8 cellular contexts compared by ENCODE assay signal in the genomic region with DNA sequence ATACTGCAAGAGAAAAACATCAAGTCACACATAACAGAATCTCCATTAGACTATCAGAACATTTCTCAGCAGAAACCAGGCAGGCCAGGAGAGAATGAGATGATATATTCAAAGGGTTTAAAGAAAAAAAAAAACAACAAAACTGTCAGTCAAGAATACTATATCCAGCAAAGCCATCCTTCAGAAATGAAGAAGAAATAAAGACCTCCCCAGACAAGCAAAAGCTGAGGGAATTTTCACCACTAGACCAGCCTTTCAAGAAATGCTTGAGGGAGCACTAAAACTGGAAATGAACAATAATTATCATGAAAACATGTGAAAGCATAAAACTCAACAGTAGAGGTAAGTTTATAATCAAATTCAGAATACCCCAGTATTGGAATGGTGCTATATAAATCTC. TPM values are rescaled to one million over a fixed set of nuclear protein-coding genes. Genes with fewer than 3 reads are reported as not detected.
"Had no signal": no experiment of that assay in that cellular context is flagged by ENCODE, and none has a peak within 500 bp of the region (broad histone marks: within the 10 kb centered on the region; RNA-seq: fewer than 3 reads in every experiment).

No MANE protein-coding gene starts in this region.

- DNase-seq: IMR-90, KBM-7 had no signal

- H3K4me3 ChIP-seq: K562 had no signal

- H3K27me3 Mint-ChIP-seq: IgD-negative memory B cell had no signal

- ATAC-seq: HepG2, K562 had no signal

- H3K27ac ChIP-seq: HL-60 had no signal

- FAIRE-seq: HepG2, HTR-8/SVneo, K562 had no signal

- H3K27ac Mint-ChIP-seq: IgD-negative memory B cell had no signal

RNA-seq across cellular contexts. Expression of gene MCOLN2, which starts 47.2 kb away (rescaled TPM):
- total RNA-seq: HepG2, HT-29 had no signal

RNA-seq across cellular contexts. Expression of gene LPAR3, which starts 56.7 kb away (rescaled TPM):
- total RNA-seq: HepG2, HT-29 had no signal
